Comparison of ENCODE assay signal across 37 cellular contexts in genomic region chr10:133102415-133103095, GRCh38. TPM values are rescaled to one million over a fixed set of nuclear protein-coding genes. Genes with fewer than 3 reads are reported as not detected.
"Had no signal": no experiment of that assay in that cellular context is flagged by ENCODE, and none has a peak within 500 bp of the region (broad histone marks: within the 10 kb centered on the region; RNA-seq: fewer than 3 reads in every experiment).

No MANE protein-coding gene starts in this region.

- H3K27me3 ChIP-seq: body of pancreas had no signal

- H3K4me3 Mint-ChIP-seq: activated B cell treated with CpG ODN at 0.5 μM for 24 hours; activated CD8-positive, alpha-beta T cell treated with anti-CD3 and anti-CD28 coated beads for 36 hours; activated naive CD8-positive, alpha-beta T cell; activated T-helper 17 cell treated with anti-CD3 and anti-CD28 coated beads, Interleukin-2, amount 50 U/mL, for 72 hours; T-helper 2 cell treated with Interferon-gamma antibody and Interleukin-4, amounts not matched to agents 5 μg/mL and 100 μg/mL, for 36 hours had no signal

- H3K27ac ChIP-seq: body of pancreas, esophagus squamous epithelium, gastroesophageal sphincter, WERI-Rb-1 had no signal

- H3K9me3 ChIP-seq: body of pancreas had no signal

- H3K27ac Mint-ChIP-seq: activated B cell treated with CpG ODN at 0.5 μM for 24 hours; activated CD8-positive, alpha-beta T cell treated with anti-CD3 and anti-CD28 coated beads for 36 hours; activated naive CD8-positive, alpha-beta T cell; activated T-helper 17 cell treated with anti-CD3 and anti-CD28 coated beads, Interleukin-2, amount 50 U/mL, for 72 hours; effector memory CD8-positive, alpha-beta T cell; T-helper 17 cell; T-helper 2 cell treated with Interferon-gamma antibody and Interleukin-4, amounts not matched to agents 5 μg/mL and 100 μg/mL, for 36 hours had no signal

- FAIRE-seq: colon had no signal

- H3K4me3 ChIP-seq: adrenal gland, body of pancreas, esophagus squamous epithelium, gastroesophageal sphincter had no signal

- H3K36me3 Mint-ChIP-seq: activated naive CD8-positive, alpha-beta T cell had no signal

- H3K4me1 Mint-ChIP-seq: activated B cell treated with CpG ODN at 0.5 μM for 24 hours; activated T-helper 17 cell treated with anti-CD3 and anti-CD28 coated beads, Interleukin-2, amount 50 U/mL, for 72 hours had no signal

- ATAC-seq: activated CD4-positive, CD25-positive, alpha-beta regulatory T cell treated with anti-CD3 and anti-CD28 coated beads, Interleukin-2, amount 50 U/mL, for 24 hours; activated CD8-positive, alpha-beta T cell treated with anti-CD3 and anti-CD28 coated beads for 36 hours; activated T-cell treated with anti-CD3 and anti-CD28 coated beads, Interleukin-2, amount 50 U/mL, for 4 hours; activated T-helper 17 cell treated with anti-CD3 and anti-CD28 coated beads, Interleukin-2, amount 50 U/mL, for 72 hours; body of pancreas; effector memory CD8-positive, alpha-beta T cell; gastroesophageal sphincter; T-helper 17 cell had no signal

- H3K36me3 ChIP-seq: adrenal gland, esophagus squamous epithelium, gastroesophageal sphincter, WERI-Rb-1 had no signal

- H3K4me1 ChIP-seq: adrenal gland, gastroesophageal sphincter had no signal

- DNase-seq: activated B cell treated with CpG ODN at 0.5 μM for 24 hours; activated CD4-positive, alpha-beta T cell treated with anti-CD3 and anti-CD28 coated beads for 48 hours; activated CD4-positive, alpha-beta T cell treated with anti-CD3 and anti-CD28 coated beads, Interleukin-2, amount 50 U/mL, for 1 hour; activated CD4-positive, alpha-beta T cell treated with anti-CD3 and anti-CD28 coated beads, Interleukin-2, amount 50 U/mL, for 48 hours; activated CD8-positive, alpha-beta memory T cell treated with anti-CD3 and anti-CD28 coated beads for 24 hours; activated CD8-positive, alpha-beta T cell treated with anti-CD3 and anti-CD28 coated beads for 36 hours; activated effector memory CD4-positive, alpha-beta T cell treated with Interleukin-2 at 50 U/mL for 16 hours; activated gamma-delta T cell treated with Interleukin-2 at 50 U/mL for 16 hours; activated naive CD4-positive, alpha-beta T cell treated with anti-CD3 and anti-CD28 coated beads, Interleukin-2, amount 50 U/mL, for 16 hours; activated naive CD4-positive, alpha-beta T cell treated with Interleukin-2 at 50 U/mL for 16 hours; activated T-cell treated with anti-CD3 and anti-CD28 coated beads, Interleukin-2, amount 50 U/mL, for 4 hours; adrenal gland; amygdala; aorta; body of pancreas; caudate nucleus; cortex of kidney; dermis blood vessel endothelial cell; effector CD4-positive, alpha-beta T cell; effector memory CD8-positive, alpha-beta T cell; erythroblast; esophagus squamous epithelium; foreskin melanocyte; T-helper 1 cell; T-helper 17 cell; T1000; WERI-Rb-1 had no signal

RNA-seq across cellular contexts. Expression of gene ADGRA1, which starts 14.8 kb away (rescaled TPM):
- total RNA-seq: activated B cell treated with CpG ODN at 0.5 μM for 24 hours; activated CD8-positive, alpha-beta T cell treated with anti-CD3 and anti-CD28 coated beads for 36 hours; activated T-cell treated with anti-CD3 and anti-CD28 coated beads, Interleukin-2, amount 50 U/mL, for 4 hours; activated T-helper 17 cell treated with anti-CD3 and anti-CD28 coated beads, Interleukin-2, amount 50 U/mL, for 72 hours; aorta; chondrocyte; dermis blood vessel endothelial cell; esophagus squamous epithelium; fibroblast of lung; fibroblast of villous mesenchyme; glomerular endothelial cell; T-helper 17 cell had no signal
- polyA plus RNA-seq: fibroblast of lung had no signal

RNA-seq across cellular contexts. Expression of gene KNDC1, which starts 57.5 kb away (rescaled TPM):
- total RNA-seq: activated CD8-positive, alpha-beta T cell treated with anti-CD3 and anti-CD28 coated beads for 36 hours; dermis blood vessel endothelial cell; glomerular endothelial cell had no signal
